Comparison of ENCODE assay signal across 13 cellular contexts in the genomic region with DNA sequence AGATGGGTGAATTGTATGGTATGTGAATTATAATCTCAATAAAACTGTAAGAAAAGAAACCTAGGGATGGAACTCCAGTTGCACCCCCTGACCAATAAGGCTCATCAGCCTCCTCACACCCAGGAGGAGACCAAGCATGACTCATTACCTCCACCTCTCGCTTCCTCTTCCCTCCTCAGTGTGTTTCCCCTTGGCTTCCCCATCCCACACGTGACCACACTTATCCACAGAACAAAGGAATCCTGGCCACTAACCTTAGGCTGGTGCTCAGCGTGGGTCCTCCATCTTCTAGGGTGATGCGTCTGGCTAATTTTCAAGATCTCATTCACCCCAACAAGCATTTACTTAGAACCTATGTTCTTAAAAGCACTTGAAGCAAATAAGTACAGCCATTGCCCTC. TPM values are rescaled to one million over a fixed set of nuclear protein-coding genes. Genes with fewer than 3 reads are reported as not detected.
A peak's percentile ranks its signal among the peaks of the same experiment; 100 is the strongest.
DNase-seq lines count a peak whose midpoint lies in the region; ATAC-seq and TF ChIP-seq lines count a peak whose summit lies in the region.
"Had no signal": no experiment of that assay in that cellular context is flagged by ENCODE, and none has a peak within 500 bp of the region (broad histone marks: within the 10 kb centered on the region; RNA-seq: fewer than 3 reads in every experiment).

No MANE protein-coding gene starts in this region.

- H3K9me3 Mint-ChIP-seq in activated T-helper 17 cell treated with anti-CD3 and anti-CD28 coated beads, Interleukin-2, amount 50 U/mL, for 72 hours = no peaks in the 10 kb centered on the region

- TF ChIP-seq POLR2A in NB4 (IDR thresholded peaks at IDR 0.05; ENCODE audit: extremely low read depth, insufficient read length) = no peak

- H3K4me3 ChIP-seq in GM12864 (ENCODE audit: low read depth, low read length) (no peak overlapping the region), NB4 (ENCODE audit: low read depth, low read length) (no peak overlapping the region)
- H3K4me3 ChIP-seq: esophagus squamous epithelium, SJSA1 had no signal

- H3K36me3 Mint-ChIP-seq in activated T-helper 17 cell treated with anti-CD3 and anti-CD28 coated beads, Interleukin-2, amount 50 U/mL, for 72 hours (ENCODE audit: low read depth) = no peaks in the 10 kb centered on the region

- peak overlapping the region; percentile 3 for H3K27ac Mint-ChIP-seq in activated T-helper 17 cell treated with anti-CD3 and anti-CD28 coated beads, Interleukin-2, amount 50 U/mL, for 72 hours
- H3K27ac Mint-ChIP-seq: progenitor cell of endocrine pancreas had no signal

- peak overlapping the region; percentile 29 for H3K4me3 Mint-ChIP-seq in activated T-helper 17 cell treated with anti-CD3 and anti-CD28 coated beads, Interleukin-2, amount 50 U/mL, for 72 hours

- H3K27me3 Mint-ChIP-seq in activated T-helper 17 cell treated with anti-CD3 and anti-CD28 coated beads, Interleukin-2, amount 50 U/mL, for 72 hours = no peaks in the 10 kb centered on the region

- TF ChIP-seq CTCF in GM12864 (IDR thresholded peaks at IDR 0.05; ENCODE audit: low read depth, low read length, missing control alignments) = no peak
- no peak for TF ChIP-seq CTCF in NB4 (IDR thresholded peaks at IDR 0.05; ENCODE audit: low read depth, low read length)

- DNase-seq in GM12864 (ENCODE audit: low read depth) = peak; percentile 55
- DNase-seq in NB4 (ENCODE audit: low read depth) = peak; percentile 56
- DNase-seq in stimulated activated CD4-positive, alpha-beta T cell treated with anti-CD3 and anti-CD28 coated beads, Interleukin-2, amount 100 ng/mL, for 24 hours = peak; percentile 41 to 51
- DNase-seq: COR-L47, esophagus squamous epithelium, left cardiac atrium had no signal

- H3K4me1 Mint-ChIP-seq in activated T-helper 17 cell treated with anti-CD3 and anti-CD28 coated beads, Interleukin-2, amount 50 U/mL, for 72 hours = peaks cover 20% of the 10 kb centered on the region

- peak; percentile 91 for ATAC-seq in activated T-helper 17 cell treated with anti-CD3 and anti-CD28 coated beads, Interleukin-2, amount 50 U/mL, for 72 hours (replicated peaks)
- ATAC-seq in HG03139 (IDR thresholded peaks at IDR 0.05; ENCODE audit: unreplicated experiment) (no peak), GM19463 (IDR thresholded peaks at IDR 0.05; ENCODE audit: unreplicated experiment) (no peak), GM19397 (IDR thresholded peaks at IDR 0.05; ENCODE audit: unreplicated experiment) (no peak), HG03159 (IDR thresholded peaks at IDR 0.05; ENCODE audit: unreplicated experiment) (no peak)

RNA-seq across cellular contexts. Expression of gene MAP3K14, which starts 36.2 kb away (rescaled TPM):
- 10 to 100 TPM; 36.3 to 49.5 TPM for total RNA-seq in activated T-helper 17 cell treated with anti-CD3 and anti-CD28 coated beads, Interleukin-2, amount 50 U/mL, for 72 hours
